Comparison of ENCODE assay signal across 8 cellular contexts in genomic region chr7:93890041-93890463, GRCh38. TPM values are rescaled to one million over a fixed set of nuclear protein-coding genes. Genes with fewer than 3 reads are reported as not detected.
DNase-seq lines count a peak whose midpoint lies in the region; ATAC-seq lines count a peak whose summit lies in the region.

No MANE protein-coding gene starts in this region.

- no peak overlapping the region for H2AK5ac ChIP-seq in trophoblast cell (ENCODE audit: low read length)

- no peaks in the 10 kb centered on the region for H3K36me3 ChIP-seq in trophoblast cell (ENCODE audit: control insufficient read depth in 1 of 2, insufficient read depth in 2 of 2, low read length in 2 of 2)

- H2BK120ac ChIP-seq in trophoblast cell (ENCODE audit: insufficient read depth, low read length, poor library complexity): no peak overlapping the region

- H3K14ac ChIP-seq in trophoblast cell (ENCODE audit: low read length): no peak overlapping the region

- CTCF ChIA-PET in activated naive CD4-positive, alpha-beta T cell treated with anti-CD3 and anti-CD28 coated beads for 36 hours (lab: Charles Lee): interaction anchor here (1.2 to 1.4 kb wide), 2 partner anchors 11 to 13 kb away, joined by 3 read pairs; no protein-coding TSS in a partner anchor

- no peaks in the 10 kb centered on the region for H3K4me1 ChIP-seq in trophoblast cell (ENCODE audit: control insufficient read depth in 1 of 2, insufficient read depth in 2 of 2, low read length in 2 of 2)

- no peak overlapping the region for H4K8ac ChIP-seq in trophoblast cell (ENCODE audit: low read depth, low read length)

- DNase-seq in activated naive CD4-positive, alpha-beta T cell treated with anti-CD3 and anti-CD28 coated beads for 36 hours: peak; percentile 16
- DNase-seq in activated naive CD4-positive, alpha-beta T cell treated with anti-CD3 and anti-CD28 coated beads, Interleukin-2, amount 50 U/mL, for 16 hours: no peak
- DNase-seq in T1000 (lab: John Stamatoyannopoulos, UW) (peak; percentile 13), germinal center (ENCODE audit: low spot score) (peak; percentile 2), trophoblast cell (peak; percentile 32 to 57), GM19238 (ENCODE audit: insufficient read length, low spot score) (no peak)
- DNase-seq in stimulated activated naive CD4-positive, alpha-beta T cell treated with Interleukin-2 at 50 U/mL for 16 hours (lab: John Stamatoyannopoulos, UW): no peak

- H2AFZ ChIP-seq in trophoblast cell (ENCODE audit: insufficient read depth, low read length, poor library complexity): peak overlapping the region; percentile 72

- peak overlapping the region; percentile 68 for H3K4me3 ChIP-seq in trophoblast cell (ENCODE audit: low read depth, low read length)

- H3K79me1 ChIP-seq in trophoblast cell (ENCODE audit: low read length): no peaks in the 10 kb centered on the region

- H3K79me2 ChIP-seq in trophoblast cell (ENCODE audit: control insufficient read depth, insufficient read depth, low read length, poor library complexity): no peaks in the 10 kb centered on the region

- no peak overlapping the region for H3K27ac ChIP-seq in trophoblast cell (ENCODE audit: low read depth, low read length)

- no peak overlapping the region for H3K27ac Mint-ChIP-seq in activated naive CD4-positive, alpha-beta T cell treated with anti-CD3 and anti-CD28 coated beads for 36 hours

- H3K27me3 ChIP-seq in trophoblast cell (ENCODE audit: insufficient read depth, low read length): no peaks in the 10 kb centered on the region

- no peaks in the 10 kb centered on the region for H3K9me3 ChIP-seq in trophoblast cell (ENCODE audit: insufficient read depth, low read depth, low read length)

- H3K9me3 Mint-ChIP-seq in activated naive CD4-positive, alpha-beta T cell treated with anti-CD3 and anti-CD28 coated beads for 36 hours: no peaks in the 10 kb centered on the region

- peak overlapping the region; percentile 54 for H3K9ac ChIP-seq in trophoblast cell (ENCODE audit: low read length)

- peak overlapping the region; percentile 87 for H3K4me2 ChIP-seq in trophoblast cell (ENCODE audit: low read length)

- H3K4me1 Mint-ChIP-seq in activated naive CD4-positive, alpha-beta T cell treated with anti-CD3 and anti-CD28 coated beads for 36 hours (ENCODE audit: low read depth): peaks cover 10% of the 10 kb centered on the region

- no peak overlapping the region for H2BK5ac ChIP-seq in trophoblast cell (ENCODE audit: low read depth, low read length, poor library complexity)

- no CpG with 5 or more reads among the region's 28 CpGs for WGBS in trophoblast cell (ENCODE audit: extremely low coverage, insufficient coverage, insufficient read length)

- H3K18ac ChIP-seq in trophoblast cell (ENCODE audit: low read length): no peak overlapping the region

- intact Hi-C loops in activated naive CD4-positive, alpha-beta T cell treated with anti-CD3 and anti-CD28 coated beads for 36 hours (cut with micrococcal nuclease): no loop called here

- peak overlapping the region; percentile 11 for H3K4me3 Mint-ChIP-seq in activated naive CD4-positive, alpha-beta T cell treated with anti-CD3 and anti-CD28 coated beads for 36 hours

- no peaks in the 10 kb centered on the region for H3K36me3 Mint-ChIP-seq in activated naive CD4-positive, alpha-beta T cell treated with anti-CD3 and anti-CD28 coated beads for 36 hours (ENCODE audit: low read depth)

- H4K91ac ChIP-seq in trophoblast cell (ENCODE audit: low read depth, low read length): no peak overlapping the region

- H3K4ac ChIP-seq in trophoblast cell (ENCODE audit: low read depth, low read length): no peak overlapping the region

- peak; percentile 63 for ATAC-seq in HG03064 (IDR thresholded peaks at IDR 0.05; ENCODE audit: low read depth, unreplicated experiment)

- H3K23ac ChIP-seq in trophoblast cell (ENCODE audit: low read length): no peak overlapping the region

- H2BK12ac ChIP-seq in trophoblast cell (ENCODE audit: low read length): no peak overlapping the region

- no peak overlapping the region for H4K12ac ChIP-seq in trophoblast cell (ENCODE audit: low read depth, low read length)

- H3K27me3 Mint-ChIP-seq in activated naive CD4-positive, alpha-beta T cell treated with anti-CD3 and anti-CD28 coated beads for 36 hours (ENCODE audit: low read depth): peaks cover 38% of the 10 kb centered on the region

RNA-seq across cellular contexts. Expression of gene TFPI2, which starts 0.5 kb away (rescaled TPM):
- not detected for total RNA-seq in activated naive CD4-positive, alpha-beta T cell treated with anti-CD3 and anti-CD28 coated beads for 36 hours
- polyA plus RNA-seq in trophoblast cell (2013): 13.2 and 14.0 TPM in 2 replicates

RNA-seq across cellular contexts. Expression of gene GNGT1, which starts 16.3 kb away (rescaled TPM):
- total RNA-seq in activated naive CD4-positive, alpha-beta T cell treated with anti-CD3 and anti-CD28 coated beads for 36 hours: not detected
- polyA plus RNA-seq in trophoblast cell (2013): 0.10 TPM in 1 of 2 replicates, not detected in the other

RNA-seq across cellular contexts. Expression of gene GNG11, which starts 31.5 kb away (rescaled TPM):
- not detected for total RNA-seq in activated naive CD4-positive, alpha-beta T cell treated with anti-CD3 and anti-CD28 coated beads for 36 hours
- polyA plus RNA-seq in trophoblast cell (2013): 0.75 and 0.85 TPM in 2 replicates

Comparison
In these comparisons a context has a peak if more than half of its experiments do, and no peak if none do; other contexts are left out.
1. DNase-seq: peak in activated naive CD4-positive, alpha-beta T cell treated with anti-CD3 and anti-CD28 coated beads for 36 hours (single experiment), T1000 (single experiment), germinal center (single experiment) and trophoblast cell (2 of 2); none in activated naive CD4-positive, alpha-beta T cell treated with anti-CD3 and anti-CD28 coated beads, Interleukin-2, amount 50 U/mL, for 16 hours (single experiment), stimulated activated naive CD4-positive, alpha-beta T cell treated with Interleukin-2 at 50 U/mL for 16 hours (single experiment) and GM19238 (single experiment).